14 cellular contexts compared by ENCODE assay signal in the genomic region with DNA sequence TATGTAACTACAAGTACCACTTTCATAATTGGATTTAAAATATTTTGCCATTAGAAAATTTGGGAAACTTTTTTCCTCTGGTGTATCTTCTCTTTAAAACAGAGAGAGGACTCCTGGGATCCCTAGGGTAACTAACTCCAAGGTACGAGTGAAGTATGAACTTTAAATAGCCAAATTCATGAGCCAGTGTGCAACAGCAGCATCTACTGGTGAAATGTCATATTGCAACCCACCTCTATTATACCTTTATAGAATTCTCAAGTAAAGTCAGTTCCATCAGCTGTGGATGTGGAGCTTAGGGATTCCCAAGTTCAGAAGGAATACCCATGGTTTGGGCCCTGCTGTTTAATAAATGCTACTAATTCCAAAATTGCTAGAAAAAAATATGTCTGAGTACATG.
DNase-seq lines count a peak whose midpoint lies in the region; ATAC-seq and TF ChIP-seq lines count a peak whose summit lies in the region.
"Had no signal": no experiment of that assay in that cellular context is flagged by ENCODE, and none has a peak within 500 bp of the region (broad histone marks: within the 10 kb centered on the region; RNA-seq: fewer than 3 reads in every experiment).

No MANE protein-coding gene starts in this region.

- peak; percentile 41 for TF ChIP-seq CTCF in DOHH2 (IDR thresholded peaks at IDR 0.05; ENCODE audit: low read depth, low read length, poor library complexity, severe bottlenecking)
- TF ChIP-seq CTCF in cardiac fibroblast (IDR thresholded peaks at IDR 0.05; ENCODE audit: low read depth, low read length) = peak; percentile 57
- TF ChIP-seq CTCF in nephron progenitor cell (IDR thresholded peaks at IDR 0.05) = peak; percentile 25

- H3K27me3 Mint-ChIP-seq in nephron progenitor cell (ENCODE audit: low read depth, poor library complexity) = no peaks in the 10 kb centered on the region
- H3K27me3 Mint-ChIP-seq: activated T-helper 17 cell treated with anti-CD3 and anti-CD28 coated beads, Interleukin-2, amount 50 U/mL, for 72 hours; memory B cell had no signal

- no peaks in the 10 kb centered on the region for H3K36me3 ChIP-seq in DOHH2 (ENCODE audit: control insufficient read depth, low read length)
- H3K36me3 ChIP-seq: right atrium auricular region, thyroid gland had no signal

- no peaks in the 10 kb centered on the region for H4K20me1 ChIP-seq in DOHH2 (ENCODE audit: control insufficient read depth, insufficient read depth, low read depth, low read length)

- H3K4me3 Mint-ChIP-seq in nephron progenitor cell = no peak overlapping the region
- H3K4me3 Mint-ChIP-seq: activated T-helper 17 cell treated with anti-CD3 and anti-CD28 coated beads, Interleukin-2, amount 50 U/mL, for 72 hours; memory B cell had no signal

- no peak overlapping the region for H3K4me2 ChIP-seq in DOHH2 (ENCODE audit: low read length)

- H3K9me2 ChIP-seq in DOHH2 (replicated peaks; ENCODE audit: control insufficient read depth, low read length) = no peaks in the 10 kb centered on the region

- H3K9me3 ChIP-seq in DOHH2 (ENCODE audit: control insufficient read depth, insufficient read depth, low read length) = peaks cover 12% of the 10 kb centered on the region; the same call in 1 of the 2 replicates
- H3K9me3 ChIP-seq: thyroid gland had no signal

- no peak overlapping the region for H3K4me3 ChIP-seq in DOHH2 (ENCODE audit: low read length)
- no peak overlapping the region for H3K4me3 ChIP-seq in cardiac fibroblast (replicated peaks in 1 of 2; ENCODE audit: low read depth in 2 of 2, low read length in 2 of 2)
- H3K4me3 ChIP-seq: right atrium auricular region, thyroid gland had no signal

- H3K36me3 Mint-ChIP-seq in nephron progenitor cell (ENCODE audit: low read depth) = peaks cover 36% of the 10 kb centered on the region
- H3K36me3 Mint-ChIP-seq: memory B cell had no signal

- H3K79me2 ChIP-seq in DOHH2 (ENCODE audit: control insufficient read depth, low read length) = no peaks in the 10 kb centered on the region

- CTCF ChIA-PET in HEK293T (lab: Yijun Ruan, JAX) = no interaction called here

- H3F3A ChIP-seq in DOHH2 (ENCODE audit: control insufficient read depth, insufficient read depth) = no peaks in the 10 kb centered on the region

- DNase-seq in KBM-7 (peak; percentile 40), cardiac fibroblast (ENCODE audit: low read depth in 2 of 2) (peak in 1 of 2 donors; percentile 27), nephron progenitor cell (no peak), SIG-M5 treated with dmso at 0.1 percent for 504 hours (lab: John Stamatoyannopoulos, UW; ENCODE audit: unreplicated experiment) (no peak), caudate nucleus (lab: John Stamatoyannopoulos, UW) (no peak), HEK293T (ENCODE audit: extremely low spot score) (no peak)
- DNase-seq: activated CD4-positive, alpha-beta T cell treated with anti-CD3 and anti-CD28 coated beads for 1 hour; SHP77; thyroid gland had no signal

- no peaks in the 10 kb centered on the region for H3K4me1 ChIP-seq in DOHH2 (ENCODE audit: control insufficient read depth, low read length)
- H3K4me1 ChIP-seq: right atrium auricular region, thyroid gland had no signal

- H3K27me3 ChIP-seq in DOHH2 (ENCODE audit: control insufficient read depth, low read length) = no peaks in the 10 kb centered on the region
- H3K27me3 ChIP-seq: right atrium auricular region, thyroid gland had no signal

- in situ Hi-C loops in KBM-7 (cut with MboI; ENCODE audit: low pct_unique_long_range_greater_than_20kb, low sequenced_read_pairs) = no loop called here

- no peak overlapping the region for H3K27ac ChIP-seq in DOHH2 (ENCODE audit: low read depth, low read length)
- no peak overlapping the region for H3K27ac ChIP-seq in caudate nucleus (ENCODE audit: low read depth, low read length)
- H3K27ac ChIP-seq: right atrium auricular region, thyroid gland had no signal

- H3K9me3 Mint-ChIP-seq in nephron progenitor cell = peaks cover 20% of the 10 kb centered on the region

- ATAC-seq in HG03439 (IDR thresholded peaks at IDR 0.05; ENCODE audit: unreplicated experiment) = no peak
- ATAC-seq: activated T-helper 17 cell treated with anti-CD3 and anti-CD28 coated beads, Interleukin-2, amount 50 U/mL, for 72 hours had no signal

- peaks cover 5% of the 10 kb centered on the region for H3K4me1 Mint-ChIP-seq in nephron progenitor cell
- H3K4me1 Mint-ChIP-seq: activated T-helper 17 cell treated with anti-CD3 and anti-CD28 coated beads, Interleukin-2, amount 50 U/mL, for 72 hours; memory B cell had no signal

- POLR2A ChIA-PET in HEK293T (lab: Yijun Ruan, JAX) = no interaction called here

- no peak overlapping the region for H3K27ac Mint-ChIP-seq in nephron progenitor cell
- H3K27ac Mint-ChIP-seq: activated T-helper 17 cell treated with anti-CD3 and anti-CD28 coated beads, Interleukin-2, amount 50 U/mL, for 72 hours; memory B cell had no signal

TF ChIP-seq in HEK293T, 16 proteins besides CTCF, POLR2A, EP300 and RAD21:
- TF ChIP-seq, protein P1, sequence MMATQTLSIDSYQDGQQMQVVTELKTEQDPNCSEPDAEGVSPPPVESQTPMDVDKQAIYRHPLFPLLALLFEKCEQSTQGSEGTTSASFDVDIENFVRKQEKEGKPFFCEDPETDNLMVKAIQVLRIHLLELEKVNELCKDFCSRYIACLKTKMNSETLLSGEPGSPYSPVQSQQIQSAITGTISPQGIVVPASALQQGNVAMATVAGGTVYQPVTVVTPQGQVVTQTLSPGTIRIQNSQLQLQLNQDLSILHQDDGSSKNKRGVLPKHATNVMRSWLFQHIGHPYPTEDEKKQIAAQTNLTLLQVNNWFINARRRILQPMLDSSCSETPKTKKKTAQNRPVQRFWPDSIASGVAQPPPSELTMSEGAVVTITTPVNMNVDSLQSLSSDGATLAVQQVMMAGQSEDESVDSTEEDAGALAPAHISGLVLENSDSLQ (IDR thresholded peaks at IDR 0.05) = no peak
- TF ChIP-seq L3MBTL2 (conservative IDR thresholded peaks at IDR 0.05) (no peak), FOXA1 (IDR thresholded peaks at IDR 0.05) (no peak), FOXK2 (IDR thresholded peaks at IDR 0.05) (no peak), SUZ12 (IDR thresholded peaks at IDR 0.05) (no peak), LEF1 (IDR thresholded peaks at IDR 0.05; ENCODE audit: borderline replicate concordance) (no peak), BHLHE40 (IDR thresholded peaks at IDR 0.05; ENCODE audit: borderline replicate concordance) (no peak), TARDBP (IDR thresholded peaks at IDR 0.05) (no peak), ZNF384 (IDR thresholded peaks at IDR 0.05) (no peak), CTBP1 (IDR thresholded peaks at IDR 0.05; ENCODE audit: borderline replicate concordance) (no peak), HDGF (IDR thresholded peaks at IDR 0.05; ENCODE audit: borderline replicate concordance) (no peak), FOXM1 (IDR thresholded peaks at IDR 0.05; ENCODE audit: borderline replicate concordance) (no peak), SP1 (IDR thresholded peaks at IDR 0.05) (no peak), NFRKB (IDR thresholded peaks at IDR 0.05) (no peak), ELF4 (IDR thresholded peaks at IDR 0.05) (no peak), ARNT (IDR thresholded peaks at IDR 0.05) (no peak)
